ENCODE assay signal across 8 cellular contexts in the genomic region with DNA sequence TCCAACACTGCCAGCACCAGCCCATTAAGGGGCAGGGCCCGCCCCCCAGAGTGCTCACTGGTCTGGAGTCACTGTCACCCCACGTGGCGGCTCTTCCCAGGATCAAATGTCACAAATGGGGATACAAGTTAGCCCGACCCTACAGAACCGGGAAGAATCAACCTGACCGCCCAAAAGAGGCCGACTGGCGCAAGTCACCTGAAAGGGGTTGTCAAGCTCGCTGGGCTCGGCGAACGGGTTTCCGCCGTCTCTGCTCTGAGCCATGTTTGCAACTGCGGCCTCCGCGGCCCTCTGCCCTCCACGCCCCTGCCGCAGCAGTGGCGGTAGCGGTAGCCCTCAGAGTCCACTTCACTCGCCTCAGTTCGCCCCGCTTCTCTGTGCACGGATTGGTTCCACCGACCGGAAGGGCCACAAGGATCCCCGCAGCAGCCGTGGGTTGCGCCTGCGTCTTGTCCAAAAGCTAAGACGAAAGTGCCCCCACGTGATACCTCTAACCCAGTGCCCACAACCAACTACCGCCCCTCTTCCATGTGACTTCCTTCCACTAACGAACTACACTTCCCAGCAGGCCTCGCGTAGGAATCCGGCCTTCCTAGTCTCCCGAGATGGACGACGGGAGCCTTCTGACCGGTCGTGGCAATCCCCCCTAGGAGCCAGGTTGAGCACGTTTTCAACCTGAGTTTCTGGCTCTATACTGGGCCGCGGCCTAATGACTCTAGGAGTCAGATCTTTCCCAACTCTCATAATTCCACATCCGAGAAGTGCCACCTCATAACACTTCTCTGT. TPM values are rescaled to one million over a fixed set of nuclear protein-coding genes. Genes with fewer than 3 reads are reported as not detected.
DNase-seq lines count a peak whose midpoint lies in the region; ATAC-seq and TF ChIP-seq lines count a peak whose summit lies in the region.

A gene (minus strand): TSS at position 473 of the 786 bp plus-strand sequence. CDS start 209 bp downstream, at position 264.

- no peaks in the 10 kb centered on the region for H3K9me3 ChIP-seq in thymus (ENCODE audit: control insufficient read depth)

- H3K27me3 Mint-ChIP-seq in activated naive CD8-positive, alpha-beta T cell: no peaks in the 10 kb centered on the region
- H3K27me3 Mint-ChIP-seq in glutamatergic neuron (ENCODE audit: unreplicated experiment) (peaks cover 12% of the 10 kb centered on the region), osteocyte (ENCODE audit: unreplicated experiment) (no peaks in the 10 kb centered on the region)

- POLR2A ChIA-PET in GM10248 (lab: Yijun Ruan, JAX): interaction anchor here (2.1 kb wide), 1 partner anchor 11 kb away, joined by 11 read pairs; no protein-coding TSS in a partner anchor

- H3K4me1 ChIP-seq in thymus (ENCODE audit: control insufficient read depth, insufficient read depth, low read length): peaks cover 9% of the 10 kb centered on the region

- peak within 1 kb of the TSS; percentile 88 for H3K4me3 ChIP-seq in thymus (ENCODE audit: low read length)

- 3% methylated on average over 47 of the region's 47 CpGs for WGBS in thymus

- no peaks in the 10 kb centered on the region for H3K9me3 Mint-ChIP-seq in activated naive CD8-positive, alpha-beta T cell (ENCODE audit: low read depth)
- H3K9me3 Mint-ChIP-seq in glutamatergic neuron (ENCODE audit: unreplicated experiment) (peaks cover 13% of the 10 kb centered on the region), osteocyte (ENCODE audit: unreplicated experiment) (no peaks in the 10 kb centered on the region)

- H3K4me1 Mint-ChIP-seq in activated naive CD8-positive, alpha-beta T cell (ENCODE audit: low read depth): peaks cover 28% of the 10 kb centered on the region
- H3K4me1 Mint-ChIP-seq in glutamatergic neuron (ENCODE audit: low read depth, unreplicated experiment): peaks cover 13% of the 10 kb centered on the region
- H3K4me1 Mint-ChIP-seq in osteocyte (ENCODE audit: unreplicated experiment): peaks cover 22% of the 10 kb centered on the region

- CTCF ChIA-PET in GM10248 (lab: Yijun Ruan, JAX): interaction anchor here (0.6 to 4.5 kb wide), 5 partner anchors 11 to 68 kb away, joined by 3 to 103 read pairs (median 3); no protein-coding TSS in a partner anchor

- peak; percentile 97 for DNase-seq in GM10248 (ENCODE audit: extremely low spot score)
- DNase-seq in NCI-H1105 (lab: John Stamatoyannopoulos, UW): peak; percentile 96
- peak; percentile 100 for DNase-seq in SKM-1 treated with dmso at 0.1 percent for 144 hours (lab: John Stamatoyannopoulos, UW; ENCODE audit: unreplicated experiment)
- peak; percentile 85 for DNase-seq in glutamatergic neuron
- peak; percentile 97 for DNase-seq in osteocyte (ENCODE audit: extremely low spot score, unreplicated experiment)

- H3K36me3 ChIP-seq in thymus (ENCODE audit: control insufficient read depth, insufficient read depth): peaks cover 32% of the 10 kb centered on the region

- TF ChIP-seq CTCF in GM10248 (IDR thresholded peaks at IDR 0.05; ENCODE audit: control extremely low read depth, extremely low read depth, low read depth, missing control alignments) (no peak), glutamatergic neuron (IDR thresholded peaks at IDR 0.05; ENCODE audit: partially characterized antibody, unreplicated experiment) (no peak), osteocyte (IDR thresholded peaks at IDR 0.05) (no peak)

- peak within 1 kb of the TSS; percentile 97 for H3K4me3 Mint-ChIP-seq in activated naive CD8-positive, alpha-beta T cell
- peak within 1 kb of the TSS; percentile 97 for H3K4me3 Mint-ChIP-seq in glutamatergic neuron (ENCODE audit: unreplicated experiment)
- H3K4me3 Mint-ChIP-seq in osteocyte (ENCODE audit: unreplicated experiment): peak within 1 kb of the TSS; percentile 97

- H3K27me3 ChIP-seq in thymus (ENCODE audit: control insufficient read depth, insufficient read depth): no peaks in the 10 kb centered on the region

- ATAC-seq in HG02623 (IDR thresholded peaks at IDR 0.05; ENCODE audit: unreplicated experiment): peak; percentile 91

- peaks cover 13% of the 10 kb centered on the region for H3K36me3 Mint-ChIP-seq in activated naive CD8-positive, alpha-beta T cell
- H3K36me3 Mint-ChIP-seq in glutamatergic neuron (ENCODE audit: unreplicated experiment) (peaks cover 10% of the 10 kb centered on the region), osteocyte (ENCODE audit: unreplicated experiment) (peaks cover 38% of the 10 kb centered on the region)

- H3K27ac ChIP-seq in thymus (ENCODE audit: low read depth): peak within 1 kb of the TSS; percentile 86

- H3K27ac Mint-ChIP-seq in activated naive CD8-positive, alpha-beta T cell: peak within 1 kb of the TSS; percentile 95
- H3K27ac Mint-ChIP-seq in glutamatergic neuron (ENCODE audit: unreplicated experiment) (peak within 1 kb of the TSS; percentile 84), osteocyte (ENCODE audit: unreplicated experiment) (peak within 1 kb of the TSS; percentile 93)

RNA-seq across cellular contexts. Expression of the gene that starts here (rescaled TPM):
- total RNA-seq in glutamatergic neuron (ENCODE audit: unreplicated experiment) (65.8 TPM), osteocyte (73.7 and 74.6 TPM in 2 replicates)
- 59.1 TPM for polyA plus RNA-seq in thymus

Comparison
In these comparisons a context has a peak if more than half of its experiments do, and no peak if none do; other contexts are left out.
1. Peak in every context shown above with its lines: DNase-seq, ATAC-seq, H3K4me3 ChIP-seq and H3K27ac ChIP-seq.